In the genomic region with DNA sequence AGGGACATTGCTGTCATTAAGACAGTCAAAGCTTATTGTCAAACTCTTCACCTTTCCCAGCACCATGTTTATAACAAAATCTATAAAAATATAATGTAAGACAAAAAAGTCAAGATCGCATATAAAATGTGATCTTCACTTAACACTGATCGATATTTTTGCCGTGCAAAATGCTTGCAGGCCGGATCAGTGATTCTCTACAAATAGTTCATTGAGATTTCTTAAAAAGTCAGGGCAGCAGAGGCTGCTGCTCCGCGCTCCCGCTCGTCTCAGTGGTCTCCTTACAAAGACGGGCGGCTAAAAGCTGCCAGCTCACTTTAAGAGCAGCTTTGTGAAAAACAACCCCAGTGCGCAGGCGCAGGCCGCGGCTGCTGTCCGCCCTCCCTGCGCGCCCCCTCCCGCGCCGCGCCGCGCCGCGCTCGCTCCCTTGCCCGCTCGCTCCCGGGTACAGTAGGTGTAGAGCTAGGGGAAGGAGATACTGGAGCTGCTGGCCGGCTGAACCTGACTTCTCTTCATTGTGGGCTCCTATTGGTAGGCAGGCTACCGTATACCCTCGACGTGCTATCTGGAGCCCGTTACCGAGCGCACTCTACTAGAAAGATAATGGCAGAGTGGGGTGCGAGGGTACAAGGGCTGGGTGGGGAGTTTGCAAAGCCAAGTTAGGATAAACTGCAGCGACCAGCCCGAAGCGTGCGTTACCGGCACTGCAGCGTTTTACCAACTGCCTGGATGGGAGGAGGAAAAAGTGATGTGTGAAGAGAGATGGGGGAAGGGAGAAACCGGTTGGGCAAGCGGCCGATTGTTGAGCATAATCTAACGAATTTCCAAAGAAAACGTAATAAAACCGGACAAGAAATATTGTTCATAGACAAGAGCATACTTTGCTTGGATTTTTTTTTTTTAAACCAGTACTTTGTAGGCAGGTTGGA, we compare ENCODE assay signal across 8 cellular contexts. TPM values are rescaled to one million over a fixed set of nuclear protein-coding genes. Genes with fewer than 3 reads are reported as not detected.
DNase-seq lines count a peak whose midpoint lies in the region; ATAC-seq and TF ChIP-seq lines count a peak whose summit lies in the region.

A gene with protein sequence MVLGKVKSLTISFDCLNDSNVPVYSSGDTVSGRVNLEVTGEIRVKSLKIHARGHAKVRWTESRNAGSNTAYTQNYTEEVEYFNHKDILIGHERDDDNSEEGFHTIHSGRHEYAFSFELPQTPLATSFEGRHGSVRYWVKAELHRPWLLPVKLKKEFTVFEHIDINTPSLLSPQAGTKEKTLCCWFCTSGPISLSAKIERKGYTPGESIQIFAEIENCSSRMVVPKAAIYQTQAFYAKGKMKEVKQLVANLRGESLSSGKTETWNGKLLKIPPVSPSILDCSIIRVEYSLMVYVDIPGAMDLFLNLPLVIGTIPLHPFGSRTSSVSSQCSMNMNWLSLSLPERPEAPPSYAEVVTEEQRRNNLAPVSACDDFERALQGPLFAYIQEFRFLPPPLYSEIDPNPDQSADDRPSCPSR (minus strand): TSS at position 291 of the 929 bp plus-strand sequence. CDS start 225 bp downstream, at position 66.

- H3K36me3 Mint-ChIP-seq in activated naive CD4-positive, alpha-beta T cell treated with anti-CD3 and anti-CD28 coated beads, Interleukin-2, amount 50 U/mL, for 72 hours: peaks cover 0 to 12% of the 10 kb centered on the region in 2 donors

- DNase-seq in GM10248 (ENCODE audit: extremely low spot score): peak; percentile 84
- peak; percentile 95 for DNase-seq in NCI-H1048 (lab: John Stamatoyannopoulos, UW)
- DNase-seq in SKM-1 (lab: John Stamatoyannopoulos, UW; ENCODE audit: unreplicated experiment): peak; percentile 88
- DNase-seq in activated naive CD4-positive, alpha-beta T cell treated with anti-CD3 and anti-CD28 coated beads, Interleukin-2, amount 50 U/mL, for 72 hours (ENCODE audit: low spot score in 2 of 2): peak; percentile 95 to 96
- no peak for DNase-seq in glomerular endothelial cell (ENCODE audit: extremely low read depth, low read depth, low spot score)
- DNase-seq in omental fat pad (ENCODE audit: low spot score): peak; percentile 81

- POLR2A ChIA-PET in GM10248 (lab: Yijun Ruan, JAX): interaction anchor here (0.6 to 1.9 kb wide), 13 partner anchors 11 to 854 kb away, joined by 3 to 9 read pairs (median 3); no protein-coding TSS in a partner anchor

- peak; percentile 54 for ATAC-seq in HG02588 (IDR thresholded peaks at IDR 0.05; ENCODE audit: unreplicated experiment)
- peak; percentile 41 to 69 for ATAC-seq in activated naive CD4-positive, alpha-beta T cell treated with anti-CD3 and anti-CD28 coated beads, Interleukin-2, amount 50 U/mL, for 72 hours
- ATAC-seq in omental fat pad (ENCODE audit: low FRiP score): peak; percentile 70

- TF ChIP-seq CTCF in GM10248 (IDR thresholded peaks at IDR 0.05; ENCODE audit: control extremely low read depth, extremely low read depth, low read depth, missing control alignments) (no peak), omental fat pad (IDR thresholded peaks at IDR 0.05) (no peak)

- no peaks in the 10 kb centered on the region for H3K9me3 Mint-ChIP-seq in activated naive CD4-positive, alpha-beta T cell treated with anti-CD3 and anti-CD28 coated beads, Interleukin-2, amount 50 U/mL, for 72 hours

- peak within 1 kb of the TSS; percentile 98 for H3K27ac ChIP-seq in temporal lobe (ENCODE audit: low read depth, low read length)

- CTCF ChIA-PET in GM10248 (lab: Yijun Ruan, JAX): interaction anchor here (0.9 to 6.9 kb wide), 29 partner anchors 9 to 451 kb away, joined by 3 to 92 read pairs (median 11); no protein-coding TSS in a partner anchor

- H3K27ac Mint-ChIP-seq in activated naive CD4-positive, alpha-beta T cell treated with anti-CD3 and anti-CD28 coated beads, Interleukin-2, amount 50 U/mL, for 72 hours: peak within 1 kb of the TSS; percentile 92 to 97

RNA-seq across cellular contexts. Expression of the gene that starts here (rescaled TPM):
- 10 to 100 TPM; 10.4 to 49.4 TPM for total RNA-seq in activated naive CD4-positive, alpha-beta T cell treated with anti-CD3 and anti-CD28 coated beads, Interleukin-2, amount 50 U/mL, for 72 hours
- total RNA-seq in glomerular endothelial cell: 40.4 and 50.6 TPM in 2 replicates
- 10 to 100 TPM; 36.8 to 87.0 (median 61.0) TPM for total RNA-seq in omental fat pad
- 164 TPM for total RNA-seq in temporal lobe
